In genomic region chr15:101159936-101160770, GRCh38 we compare ENCODE assay signal across 1 cellular context.
TF ChIP-seq lines count a peak whose summit lies in the region.

No MANE protein-coding gene starts in this region.

TF ChIP-seq in H1, 55 proteins besides CTCF, POLR2A, EP300 and RAD21:
- TF ChIP-seq, protein P1, sequence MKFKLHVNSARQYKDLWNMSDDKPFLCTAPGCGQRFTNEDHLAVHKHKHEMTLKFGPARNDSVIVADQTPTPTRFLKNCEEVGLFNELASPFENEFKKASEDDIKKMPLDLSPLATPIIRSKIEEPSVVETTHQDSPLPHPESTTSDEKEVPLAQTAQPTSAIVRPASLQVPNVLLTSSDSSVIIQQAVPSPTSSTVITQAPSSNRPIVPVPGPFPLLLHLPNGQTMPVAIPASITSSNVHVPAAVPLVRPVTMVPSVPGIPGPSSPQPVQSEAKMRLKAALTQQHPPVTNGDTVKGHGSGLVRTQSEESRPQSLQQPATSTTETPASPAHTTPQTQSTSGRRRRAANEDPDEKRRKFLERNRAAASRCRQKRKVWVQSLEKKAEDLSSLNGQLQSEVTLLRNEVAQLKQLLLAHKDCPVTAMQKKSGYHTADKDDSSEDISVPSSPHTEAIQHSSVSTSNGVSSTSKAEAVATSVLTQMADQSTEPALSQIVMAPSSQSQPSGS (IDR thresholded peaks at IDR 0.05; ENCODE audit: low read length), result no peak
- peak; percentile 69; the same call in 1 of the 2 replicates for TF ChIP-seq KDM1A (IDR thresholded peaks at IDR 0.05; ENCODE audit: borderline replicate concordance, low read length)
